ENCODE assay signal across 1 cellular context in genomic region chr11:65661599-65662246, GRCh38.
TF ChIP-seq lines count a peak whose summit lies in the region.

No MANE protein-coding gene starts in this region.

TF ChIP-seq in liver, 16 proteins besides CTCF, POLR2A, EP300 and RAD21 (continued from another document):
- TF ChIP-seq REST (IDR thresholded peaks at IDR 0.05), result no peak
- TF ChIP-seq HNF4A (conservative IDR thresholded peaks at IDR 0.05), result peak; percentile 57 to 66
